ENCODE assay signal across 21 cellular contexts in the genomic region with DNA sequence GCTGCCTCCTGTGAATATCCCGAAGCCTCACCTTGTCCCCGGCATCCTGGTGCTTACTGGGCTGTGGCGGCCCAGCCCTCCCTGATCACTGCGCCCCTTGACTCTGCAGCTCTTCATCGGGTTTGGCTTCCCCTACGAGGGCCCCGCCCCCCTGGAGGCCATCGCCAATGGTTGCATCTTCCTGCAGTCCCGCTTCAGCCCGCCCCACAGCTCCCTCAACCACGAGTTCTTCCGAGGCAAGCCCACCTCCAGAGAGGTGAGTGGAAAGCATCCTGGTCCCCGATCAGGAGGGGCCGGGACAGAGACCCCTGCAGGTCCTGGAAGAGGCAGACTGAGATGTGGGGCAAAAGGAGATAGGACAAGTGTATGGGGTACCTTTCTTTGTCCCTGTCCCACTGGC.
"Had no signal": no experiment of that assay in that cellular context is flagged by ENCODE, and none has a peak within 500 bp of the region (broad histone marks: within the 10 kb centered on the region; RNA-seq: fewer than 3 reads in every experiment).

No MANE protein-coding gene starts in this region.

- DNase-seq: cerebellar nuclear complex; effector memory CD8-positive, alpha-beta T cell; foreskin keratinocyte; immature natural killer cell; left ventricle myocardium inferior; natural killer cell; occipital lobe; pancreas; small intestine; stimulated activated CD4-positive, alpha-beta T cell treated with anti-CD3 and anti-CD28 coated beads, Interleukin-12 subunit alpha, Interleukin-12 subunit beta, amount 100 ng/mL, for 4 hours; stimulated activated naive CD4-positive, alpha-beta T cell; stomach; substantia nigra; transverse colon had no signal

- H3K4me1 Mint-ChIP-seq: immature natural killer cell, natural killer cell had no signal

- H3K36me3 Mint-ChIP-seq: immature natural killer cell, natural killer cell had no signal

- H3K36me3 ChIP-seq: left ventricle myocardium inferior, neural progenitor cell, pancreas, stomach, thoracic aorta, transverse colon had no signal

- H3K27me3 ChIP-seq: neural progenitor cell, pancreas had no signal

- H3K27ac ChIP-seq: foreskin keratinocyte, left ventricle myocardium inferior, neural progenitor cell, pancreas, stomach, thoracic aorta, transverse colon had no signal

- H3K27ac Mint-ChIP-seq: dendritic cell treated with granulocyte-macrophage colony-stimulating factor and Interleukin-4, amounts not matched to agents 40 ng/mL and 50 ng/mL, for 4 days; effector memory CD8-positive, alpha-beta T cell; immature natural killer cell; natural killer cell; neural progenitor cell; progenitor cell of endocrine pancreas had no signal

- FAIRE-seq: colon, keratinocyte, pancreas, small intestine had no signal

- H3K9me3 Mint-ChIP-seq: dendritic cell treated with granulocyte-macrophage colony-stimulating factor and Interleukin-4, amounts not matched to agents 40 ng/mL and 50 ng/mL, for 4 days; effector memory CD8-positive, alpha-beta T cell; immature natural killer cell; natural killer cell; neural progenitor cell had no signal

- H3K9me3 ChIP-seq: left ventricle myocardium inferior, pancreas, stomach, thoracic aorta, transverse colon had no signal

- H3K4me3 Mint-ChIP-seq: dendritic cell treated with granulocyte-macrophage colony-stimulating factor and Interleukin-4, amounts not matched to agents 40 ng/mL and 50 ng/mL, for 4 days; effector memory CD8-positive, alpha-beta T cell; immature natural killer cell; natural killer cell; neural progenitor cell had no signal

- H3K9ac ChIP-seq: neural progenitor cell had no signal

- H3K4me1 ChIP-seq: foreskin keratinocyte, left ventricle myocardium inferior, pancreas, stomach, transverse colon had no signal

- H3K4me3 ChIP-seq: left ventricle myocardium inferior, lung, neural progenitor cell, pancreas, stomach, thoracic aorta, transverse colon had no signal
